Comparison of ENCODE assay signal across 8 cellular contexts in the genomic region with DNA sequence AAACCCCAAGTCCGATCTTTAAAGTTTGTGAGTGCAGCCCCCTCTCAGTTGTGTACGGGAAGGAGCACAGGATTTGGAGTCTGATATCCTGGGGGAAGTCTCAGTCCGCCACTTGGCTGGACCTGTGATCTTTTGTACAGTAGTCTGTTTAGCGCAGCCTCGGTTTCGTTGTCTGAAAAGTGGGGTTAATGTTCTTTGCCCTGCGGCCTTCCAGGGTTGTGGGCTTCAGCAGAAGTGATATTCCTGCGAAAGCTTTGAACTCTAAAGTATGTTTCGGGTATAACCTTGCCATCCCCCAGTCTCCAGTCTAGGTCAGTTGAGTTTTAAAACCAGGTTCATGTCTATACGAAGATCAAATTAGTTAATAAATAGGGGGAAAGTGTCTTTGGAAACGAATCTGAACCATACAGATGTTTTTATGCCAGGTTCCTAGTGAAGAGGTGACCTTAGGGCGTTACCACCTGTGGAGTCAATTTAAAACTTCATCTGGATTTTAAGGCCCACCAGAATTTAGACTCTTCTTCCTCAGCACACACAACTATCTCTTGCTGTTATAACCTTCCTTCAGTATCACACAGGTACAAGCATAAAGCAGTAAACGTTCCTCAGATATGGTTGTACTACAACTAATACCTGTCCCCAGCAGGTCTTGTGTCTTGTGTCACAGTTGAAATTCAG. TPM values are rescaled to one million over a fixed set of nuclear protein-coding genes. Genes with fewer than 3 reads are reported as not detected.
DNase-seq lines count a peak whose midpoint lies in the region; ATAC-seq, FAIRE-seq and TF ChIP-seq lines count a peak whose summit lies in the region.

No MANE protein-coding gene starts in this region.

- no peaks in the 10 kb centered on the region for H3K27me3 ChIP-seq in lower lobe of right lung (ENCODE audit: low read depth)

- peaks cover 3% of the 10 kb centered on the region for H3K27me3 Mint-ChIP-seq in brain

- FAIRE-seq in GM18507 (lab: Jason Lieb, UNC) (peak; percentile 44), frontal cortex (lab: Jason Lieb, UNC) (no peak)

- peaks cover 53% of the 10 kb centered on the region for H3K4me1 Mint-ChIP-seq in brain

- in situ Hi-C loops in KBM-7 (cut with MboI; ENCODE audit: low pct_unique_long_range_greater_than_20kb, low sequenced_read_pairs): no loop called here

- intact Hi-C loops in lower lobe of right lung (cut with DNase I) (no loop called here), posterior vena cava (cut with DNase I) (no loop called here)

- 21% methylated on average over 13 of the region's 13 CpGs for WGBS in urinary bladder

- DNase-seq in GM18507 (ENCODE audit: extremely low spot score, insufficient read length, low read depth) (no peak), lower lobe of right lung (no peak), posterior vena cava (ENCODE audit: low spot score) (no peak), frontal cortex (ENCODE audit: low spot score in 2 of 2) (no peak), KBM-7 (no peak)

- H3K36me3 Mint-ChIP-seq in brain: no peaks in the 10 kb centered on the region

- TF ChIP-seq CTCF in brain (conservative IDR thresholded peaks at IDR 0.05) (no peak), lower lobe of right lung (IDR thresholded peaks at IDR 0.05) (no peak)

- peaks cover 0 to 14% (median 11%) of the 10 kb centered on the region in 5 experiments for H3K9me3 Mint-ChIP-seq in brain

- ATAC-seq in HG03045 (IDR thresholded peaks at IDR 0.05; ENCODE audit: unreplicated experiment) (peak; percentile 7), lower lobe of right lung (peak; percentile 5 to 13)

- peaks cover 41% of the 10 kb centered on the region for H3K4me1 ChIP-seq in lower lobe of right lung
- peaks cover 2% of the 10 kb centered on the region for H3K4me1 ChIP-seq in urinary bladder (ENCODE audit: insufficient read depth)

- H3K27ac ChIP-seq in lower lobe of right lung (peak overlapping the region; percentile 96), urinary bladder (ENCODE audit: low read depth) (peak overlapping the region; percentile 76)

- H3K27ac Mint-ChIP-seq in brain: peak overlapping the region; percentile 68 to 90 (median 85)

- H3K4me3 Mint-ChIP-seq in brain: peak overlapping the region; percentile 80 to 91 (median 87)

- no peaks in the 10 kb centered on the region for H3K36me3 ChIP-seq in lower lobe of right lung
- H3K36me3 ChIP-seq in urinary bladder (ENCODE audit: insufficient read depth): no peaks in the 10 kb centered on the region

- H3K9me3 ChIP-seq in lower lobe of right lung: no peaks in the 10 kb centered on the region

- H3K4me3 ChIP-seq in lower lobe of right lung (peak overlapping the region; percentile 85), urinary bladder (ENCODE audit: low read depth, low read length) (peak overlapping the region; percentile 89)

RNA-seq across cellular contexts. Expression of gene R3HCC1L, which starts 0.9 kb away (rescaled TPM):
- polyA plus RNA-seq in brain (ENCODE audit: insufficient read depth, low read depth, low replicate concordance) (3.2 TPM), urinary bladder (9.5 TPM)
- total RNA-seq in lower lobe of right lung (14.4 TPM), urinary bladder (24.0 TPM), posterior vena cava (1 to 10 TPM; 7.1 to 8.4 TPM), frontal cortex (17.9 TPM)
